In genomic region chr2:158688722-158689121, GRCh38 we compare ENCODE assay signal across 1 cellular context.
TF ChIP-seq lines count a peak whose summit lies in the region.

No MANE protein-coding gene starts in this region.

TF ChIP-seq in GM23338, 12 proteins besides CTCF, POLR2A, EP300 and RAD21 (continued from another document):
- no peak for TF ChIP-seq ZNF462 (CRISPR knock-in tag; IDR thresholded peaks at IDR 0.05)
